1 cellular context compared by ENCODE assay signal in the genomic region with DNA sequence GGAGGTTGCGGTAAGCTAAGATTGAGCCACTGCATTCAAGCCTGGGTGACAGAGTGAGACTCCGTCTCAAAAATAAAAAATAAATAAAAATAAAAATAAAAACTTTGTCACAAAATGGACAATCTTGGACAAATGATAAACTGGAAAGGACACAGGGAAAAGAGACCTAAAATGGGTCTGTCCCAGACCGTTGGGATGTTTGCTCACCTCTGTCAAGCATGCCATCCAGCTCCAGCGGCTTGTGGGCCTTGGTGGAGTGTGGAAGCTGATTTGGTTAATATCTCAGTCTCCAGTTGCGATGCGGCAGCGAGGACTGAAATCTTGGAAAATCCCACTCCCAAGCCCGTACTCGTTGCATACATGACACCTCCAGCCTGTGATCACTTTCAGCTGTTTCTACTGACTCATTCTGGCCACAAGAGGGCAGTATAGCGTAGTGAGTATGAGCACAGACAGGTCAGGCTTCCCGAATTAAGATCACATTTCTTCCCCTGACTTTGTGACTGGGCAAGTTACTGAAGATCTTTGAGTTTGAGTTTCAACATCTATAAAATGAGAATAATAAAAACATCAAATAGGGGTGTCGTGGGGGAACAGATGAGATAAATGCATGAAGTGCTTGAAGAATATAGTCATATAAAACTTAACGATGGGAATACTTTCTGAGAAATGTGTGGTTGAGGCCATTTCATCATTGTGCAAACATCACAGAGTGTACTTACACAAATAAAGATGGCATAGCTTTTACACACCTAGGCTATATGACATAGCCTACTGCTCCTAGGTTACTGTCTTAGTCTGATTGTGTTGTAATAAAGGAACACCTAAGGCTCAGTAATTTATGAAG.
TF ChIP-seq lines count a peak whose summit lies in the region.

No MANE protein-coding gene starts in this region.

TF ChIP-seq in GM23338, 12 proteins besides CTCF, POLR2A, EP300 and RAD21:
- TF ChIP-seq, protein P1, sequence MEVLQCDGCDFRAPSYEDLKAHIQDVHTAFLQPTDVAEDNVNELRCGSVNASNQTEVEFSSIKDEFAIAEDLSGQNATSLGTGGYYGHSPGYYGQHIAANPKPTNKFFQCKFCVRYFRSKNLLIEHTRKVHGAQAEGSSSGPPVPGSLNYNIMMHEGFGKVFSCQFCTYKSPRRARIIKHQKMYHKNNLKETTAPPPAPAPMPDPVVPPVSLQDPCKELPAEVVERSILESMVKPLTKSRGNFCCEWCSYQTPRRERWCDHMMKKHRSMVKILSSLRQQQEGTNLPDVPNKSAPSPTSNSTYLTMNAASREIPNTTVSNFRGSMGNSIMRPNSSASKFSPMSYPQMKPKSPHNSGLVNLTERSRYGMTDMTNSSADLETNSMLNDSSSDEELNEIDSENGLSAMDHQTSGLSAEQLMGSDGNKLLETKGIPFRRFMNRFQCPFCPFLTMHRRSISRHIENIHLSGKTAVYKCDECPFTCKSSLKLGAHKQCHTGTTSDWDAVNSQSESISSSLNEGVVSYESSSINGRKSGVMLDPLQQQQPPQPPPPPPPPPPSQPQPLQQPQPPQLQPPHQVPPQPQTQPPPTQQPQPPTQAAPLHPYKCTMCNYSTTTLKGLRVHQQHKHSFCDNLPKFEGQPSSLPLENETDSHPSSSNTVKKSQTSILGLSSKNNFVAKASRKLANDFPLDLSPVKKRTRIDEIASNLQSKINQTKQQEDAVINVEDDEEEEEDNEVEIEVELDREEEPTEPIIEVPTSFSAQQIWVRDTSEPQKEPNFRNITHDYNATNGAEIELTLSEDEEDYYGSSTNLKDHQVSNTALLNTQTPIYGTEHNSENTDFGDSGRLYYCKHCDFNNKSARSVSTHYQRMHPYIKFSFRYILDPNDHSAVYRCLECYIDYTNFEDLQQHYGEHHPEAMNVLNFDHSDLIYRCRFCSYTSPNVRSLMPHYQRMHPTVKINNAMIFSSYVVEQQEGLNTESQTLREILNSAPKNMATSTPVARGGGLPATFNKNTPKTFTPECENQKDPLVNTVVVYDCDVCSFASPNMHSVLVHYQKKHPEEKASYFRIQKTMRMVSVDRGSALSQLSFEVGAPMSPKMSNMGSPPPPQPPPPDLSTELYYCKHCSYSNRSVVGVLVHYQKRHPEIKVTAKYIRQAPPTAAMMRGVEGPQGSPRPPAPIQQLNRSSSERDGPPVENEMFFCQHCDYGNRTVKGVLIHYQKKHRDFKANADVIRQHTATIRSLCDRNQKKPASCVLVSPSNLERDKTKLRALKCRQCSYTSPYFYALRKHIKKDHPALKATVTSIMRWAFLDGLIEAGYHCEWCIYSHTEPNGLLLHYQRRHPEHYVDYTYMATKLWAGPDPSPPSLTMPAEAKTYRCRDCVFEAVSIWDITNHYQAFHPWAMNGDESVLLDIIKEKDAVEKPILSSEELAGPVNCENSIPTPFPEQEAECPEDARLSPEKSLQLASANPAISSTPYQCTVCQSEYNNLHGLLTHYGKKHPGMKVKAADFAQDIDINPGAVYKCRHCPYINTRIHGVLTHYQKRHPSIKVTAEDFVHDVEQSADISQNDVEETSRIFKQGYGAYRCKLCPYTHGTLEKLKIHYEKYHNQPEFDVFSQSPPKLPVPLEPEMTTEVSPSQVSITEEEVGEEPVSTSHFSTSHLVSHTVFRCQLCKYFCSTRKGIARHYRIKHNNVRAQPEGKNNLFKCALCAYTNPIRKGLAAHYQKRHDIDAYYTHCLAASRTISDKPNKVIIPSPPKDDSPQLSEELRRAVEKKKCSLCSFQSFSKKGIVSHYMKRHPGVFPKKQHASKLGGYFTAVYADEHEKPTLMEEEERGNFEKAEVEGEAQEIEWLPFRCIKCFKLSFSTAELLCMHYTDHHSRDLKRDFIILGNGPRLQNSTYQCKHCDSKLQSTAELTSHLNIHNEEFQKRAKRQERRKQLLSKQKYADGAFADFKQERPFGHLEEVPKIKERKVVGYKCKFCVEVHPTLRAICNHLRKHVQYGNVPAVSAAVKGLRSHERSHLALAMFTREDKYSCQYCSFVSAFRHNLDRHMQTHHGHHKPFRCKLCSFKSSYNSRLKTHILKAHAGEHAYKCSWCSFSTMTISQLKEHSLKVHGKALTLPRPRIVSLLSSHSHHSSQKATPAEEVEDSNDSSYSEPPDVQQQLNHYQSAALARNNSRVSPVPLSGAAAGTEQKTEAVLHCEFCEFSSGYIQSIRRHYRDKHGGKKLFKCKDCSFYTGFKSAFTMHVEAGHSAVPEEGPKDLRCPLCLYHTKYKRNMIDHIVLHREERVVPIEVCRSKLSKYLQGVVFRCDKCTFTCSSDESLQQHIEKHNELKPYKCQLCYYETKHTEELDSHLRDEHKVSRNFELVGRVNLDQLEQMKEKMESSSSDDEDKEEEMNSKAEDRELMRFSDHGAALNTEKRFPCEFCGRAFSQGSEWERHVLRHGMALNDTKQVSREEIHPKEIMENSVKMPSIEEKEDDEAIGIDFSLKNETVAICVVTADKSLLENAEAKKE (CRISPR knock-in tag; IDR thresholded peaks at IDR 0.05) = no peak
- TF ChIP-seq STAT1 (IDR thresholded peaks at IDR 0.05; ENCODE audit: unreplicated experiment) (no peak), ZNF114 (CRISPR knock-in tag; IDR thresholded peaks at IDR 0.05) (no peak), EZH2 (IDR thresholded peaks at IDR 0.05; ENCODE audit: low read depth, unreplicated experiment) (no peak), NANOG (IDR thresholded peaks at IDR 0.05; ENCODE audit: borderline replicate concordance) (no peak), EZH2phosphoT487 (IDR thresholded peaks at IDR 0.05; ENCODE audit: unreplicated experiment) (no peak), POLR2AphosphoS5 (IDR thresholded peaks at IDR 0.05; ENCODE audit: low read depth) (no peak), JUNB (IDR thresholded peaks at IDR 0.05; ENCODE audit: unreplicated experiment) (no peak), ZNF331 (CRISPR knock-in tag; IDR thresholded peaks at IDR 0.05; ENCODE audit: low read depth) (no peak)
- TF ChIP-seq, protein P2, sequence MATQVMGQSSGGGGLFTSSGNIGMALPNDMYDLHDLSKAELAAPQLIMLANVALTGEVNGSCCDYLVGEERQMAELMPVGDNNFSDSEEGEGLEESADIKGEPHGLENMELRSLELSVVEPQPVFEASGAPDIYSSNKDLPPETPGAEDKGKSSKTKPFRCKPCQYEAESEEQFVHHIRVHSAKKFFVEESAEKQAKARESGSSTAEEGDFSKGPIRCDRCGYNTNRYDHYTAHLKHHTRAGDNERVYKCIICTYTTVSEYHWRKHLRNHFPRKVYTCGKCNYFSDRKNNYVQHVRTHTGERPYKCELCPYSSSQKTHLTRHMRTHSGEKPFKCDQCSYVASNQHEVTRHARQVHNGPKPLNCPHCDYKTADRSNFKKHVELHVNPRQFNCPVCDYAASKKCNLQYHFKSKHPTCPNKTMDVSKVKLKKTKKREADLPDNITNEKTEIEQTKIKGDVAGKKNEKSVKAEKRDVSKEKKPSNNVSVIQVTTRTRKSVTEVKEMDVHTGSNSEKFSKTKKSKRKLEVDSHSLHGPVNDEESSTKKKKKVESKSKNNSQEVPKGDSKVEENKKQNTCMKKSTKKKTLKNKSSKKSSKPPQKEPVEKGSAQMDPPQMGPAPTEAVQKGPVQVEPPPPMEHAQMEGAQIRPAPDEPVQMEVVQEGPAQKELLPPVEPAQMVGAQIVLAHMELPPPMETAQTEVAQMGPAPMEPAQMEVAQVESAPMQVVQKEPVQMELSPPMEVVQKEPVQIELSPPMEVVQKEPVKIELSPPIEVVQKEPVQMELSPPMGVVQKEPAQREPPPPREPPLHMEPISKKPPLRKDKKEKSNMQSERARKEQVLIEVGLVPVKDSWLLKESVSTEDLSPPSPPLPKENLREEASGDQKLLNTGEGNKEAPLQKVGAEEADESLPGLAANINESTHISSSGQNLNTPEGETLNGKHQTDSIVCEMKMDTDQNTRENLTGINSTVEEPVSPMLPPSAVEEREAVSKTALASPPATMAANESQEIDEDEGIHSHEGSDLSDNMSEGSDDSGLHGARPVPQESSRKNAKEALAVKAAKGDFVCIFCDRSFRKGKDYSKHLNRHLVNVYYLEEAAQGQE (IDR thresholded peaks at IDR 0.05; ENCODE audit: unreplicated experiment) = no peak
- TF ChIP-seq, protein P3, sequence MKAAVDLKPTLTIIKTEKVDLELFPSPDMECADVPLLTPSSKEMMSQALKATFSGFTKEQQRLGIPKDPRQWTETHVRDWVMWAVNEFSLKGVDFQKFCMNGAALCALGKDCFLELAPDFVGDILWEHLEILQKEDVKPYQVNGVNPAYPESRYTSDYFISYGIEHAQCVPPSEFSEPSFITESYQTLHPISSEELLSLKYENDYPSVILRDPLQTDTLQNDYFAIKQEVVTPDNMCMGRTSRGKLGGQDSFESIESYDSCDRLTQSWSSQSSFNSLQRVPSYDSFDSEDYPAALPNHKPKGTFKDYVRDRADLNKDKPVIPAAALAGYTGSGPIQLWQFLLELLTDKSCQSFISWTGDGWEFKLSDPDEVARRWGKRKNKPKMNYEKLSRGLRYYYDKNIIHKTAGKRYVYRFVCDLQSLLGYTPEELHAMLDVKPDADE (IDR thresholded peaks at IDR 0.05) = no peak
TF ChIP-seq in GM23338: peak in this region for 0.
